16 cellular contexts compared by ENCODE assay signal in the genomic region with DNA sequence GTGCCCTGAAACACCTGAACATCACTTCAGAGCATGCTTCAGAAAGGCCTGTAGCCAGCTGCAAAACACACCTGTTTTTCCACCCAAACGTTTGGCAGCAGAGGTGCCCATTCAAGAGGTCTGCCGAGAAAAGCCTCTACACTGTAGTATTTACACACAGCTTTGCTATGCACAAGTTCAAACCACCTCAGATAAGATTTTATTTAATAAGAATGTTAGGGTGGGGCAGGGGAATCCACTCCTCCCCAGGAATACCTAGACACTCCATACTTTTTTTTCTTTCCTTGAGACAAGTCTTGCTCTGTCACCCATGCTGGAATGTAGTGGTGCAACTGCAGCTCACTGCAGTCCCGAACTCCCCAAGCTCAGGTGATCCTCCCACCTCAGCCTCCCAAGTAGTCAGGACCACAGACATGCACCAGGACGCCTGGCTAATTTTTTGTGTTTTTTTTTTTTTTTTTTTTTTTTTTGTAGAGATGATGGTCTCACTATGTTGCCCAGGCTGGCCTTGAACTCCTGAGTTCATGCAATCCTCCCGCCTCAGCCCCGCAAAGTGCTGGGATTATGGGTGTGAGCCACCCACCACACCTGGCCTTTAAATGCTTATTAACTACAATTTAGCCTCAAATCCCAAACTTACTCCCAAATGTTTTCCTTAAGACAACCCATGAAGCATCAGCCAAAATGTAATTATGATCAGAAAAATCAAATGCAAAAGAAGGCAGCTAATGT. TPM values are rescaled to one million over a fixed set of nuclear protein-coding genes. Genes with fewer than 3 reads are reported as not detected.
DNase-seq lines count a peak whose midpoint lies in the region; ATAC-seq and TF ChIP-seq lines count a peak whose summit lies in the region.
"Had no signal": no experiment of that assay in that cellular context is flagged by ENCODE, and none has a peak within 500 bp of the region (broad histone marks: within the 10 kb centered on the region; RNA-seq: fewer than 3 reads in every experiment).

No MANE protein-coding gene starts in this region.

- H4K20me1 ChIP-seq in PC-3 (ENCODE audit: low read length): peaks cover 6% of the 10 kb centered on the region
- H4K20me1 ChIP-seq in fibroblast of lung (ENCODE audit: control insufficient read depth, extremely low read depth, insufficient read depth, low read length): no peaks in the 10 kb centered on the region
- peaks cover 16% of the 10 kb centered on the region for H4K20me1 ChIP-seq in OCI-LY7 (ENCODE audit: insufficient read depth, low read length)

- H3K36me3 ChIP-seq in Caco-2 (ENCODE audit: control insufficient read depth, insufficient read depth, low read length) (no peaks in the 10 kb centered on the region), PC-3 (ENCODE audit: low read depth, low read length) (peaks cover 25% of the 10 kb centered on the region), fibroblast of lung (ENCODE audit: control insufficient read depth, insufficient read depth, low read length) (peaks cover 7% of the 10 kb centered on the region), gastrocnemius medialis (peaks cover 0 to 20% of the 10 kb centered on the region in 2 donors), OCI-LY7 (ENCODE audit: insufficient read depth, low read length) (peaks cover 64% of the 10 kb centered on the region)

- TF ChIP-seq CTCF in Caco-2 (IDR thresholded peaks at IDR 0.05; ENCODE audit: insufficient read depth in 1 of 2, low read depth in 1 of 2, low read length in 1 of 2, severe bottlenecking in 1 of 2, unreplicated experiment in 1 of 2) (no peak), PC-3 (conservative IDR thresholded peaks at IDR 0.05; ENCODE audit: low read depth, low read length) (no peak), fibroblast of lung (conservative IDR thresholded peaks at IDR 0.05 in 1 of 2, IDR thresholded peaks at IDR 0.05 in 1 of 2; ENCODE audit: low read depth in 1 of 2, low read length in 2 of 2) (no peak), gastrocnemius medialis (IDR thresholded peaks at IDR 0.05 in 4 of 5, conservative IDR thresholded peaks at IDR 0.05 in 1 of 5) (no peak), OCI-LY7 (conservative IDR thresholded peaks at IDR 0.05; ENCODE audit: low read length) (no peak)

- no TSS peak for BruUV-seq in Caco-2 (replicated peaks; lab: Mats Ljungman, UMichigan)
- no TSS peak for BruUV-seq in PC-3 (replicated peaks; lab: Mats Ljungman, UMichigan)
- BruUV-seq in OCI-LY7 (replicated peaks; lab: Mats Ljungman, UMichigan): no TSS peak

- DNase-seq in Caco-2 (peak in 1 of 2 experiments; percentile 49), PC-3 (peak; percentile 82), fibroblast of lung (ENCODE audit: low read depth in 2 of 2) (peak in 1 of 2 donors; percentile 84), gastrocnemius medialis (no peak), COR-L47 (lab: John Stamatoyannopoulos, UW) (no peak), OCI-LY7 (ENCODE audit: low spot score) (no peak), midbrain (lab: John Stamatoyannopoulos, UW) (no peak)
- DNase-seq: activated T-cell treated with anti-CD3 and anti-CD28 coated beads, Interleukin-2, amount 50 U/mL, for 72 hours; central memory CD4-positive, alpha-beta T cell; DMS153; islet precursor cell; NCI-H2081 treated with DMSO at 0.1 percent for 48 hours; testis had no signal

- no peaks in the 10 kb centered on the region for H3K9me2 ChIP-seq in PC-3 (replicated peaks; ENCODE audit: low read length)
- no peaks in the 10 kb centered on the region for H3K9me2 ChIP-seq in OCI-LY7 (ENCODE audit: insufficient read depth, low read length)

- intact Hi-C loops in Caco-2 (cut with micrococcal nuclease; ENCODE audit: unreplicated experiment): loop anchor here (2.0 kb wide), 1 partner anchor 23 kb away; no protein-coding TSS in a partner anchor
- intact Hi-C loops in PC-3 (cut with micrococcal nuclease): loop anchor here (5.0 kb wide), 1 partner anchor 120 kb away; no protein-coding TSS in a partner anchor
- intact Hi-C loops in gastrocnemius medialis (cut with DNase I; ENCODE audit: low total_unique reads): no loop called here
- intact Hi-C loops in OCI-LY7 (cut with micrococcal nuclease; ENCODE audit: unreplicated experiment): no loop called here

- H3K27me3 ChIP-seq in Caco-2 (replicated peaks; ENCODE audit: control insufficient read depth, insufficient read depth, low read length): no peaks in the 10 kb centered on the region
- H3K27me3 ChIP-seq in PC-3 (ENCODE audit: low read length): no peaks in the 10 kb centered on the region
- H3K27me3 ChIP-seq in fibroblast of lung (ENCODE audit: control insufficient read depth, insufficient read depth, low read length): no peaks in the 10 kb centered on the region
- no peaks in the 10 kb centered on the region for H3K27me3 ChIP-seq in gastrocnemius medialis
- H3K27me3 ChIP-seq: testis had no signal

- H3K4me3 Mint-ChIP-seq in Caco-2 (ENCODE audit: unreplicated experiment): no peak overlapping the region
- H3K4me3 Mint-ChIP-seq: activated T-cell treated with anti-CD3 and anti-CD28 coated beads, Interleukin-2, amount 50 U/mL, for 72 hours had no signal

- in situ Hi-C loops in gastrocnemius medialis (cut with MboI; ENCODE audit: low sequenced_read_pairs in 4 of 4): loop anchor here in 1 of 4 donors (25.0 kb wide), 1 partner anchor 120 kb away; a partner anchor contains a TSS

- H3K27ac ChIP-seq in PC-3 (ENCODE audit: low read length) (peak overlapping the region; percentile 93), fibroblast of lung (ENCODE audit: insufficient read depth, low read length) (peak overlapping the region; percentile 72), gastrocnemius medialis (peak overlapping the region; percentile 93 to 100 (median 98)), OCI-LY7 (ENCODE audit: low read depth, low read length, poor library complexity, severe bottlenecking) (no peak overlapping the region)
- H3K27ac ChIP-seq: testis, VCaP had no signal

- CTCF ChIA-PET in Caco-2 (lab: Charles Lee): interaction anchor here (0.7 to 1.4 kb wide), 5 partner anchors 10 to 137 kb away, joined by 3 to 4 read pairs (median 3); a partner anchor contains a TSS
- CTCF ChIA-PET in PC-3 (lab: Charles Lee): no interaction called here
- CTCF ChIA-PET in OCI-LY7 (lab: Charles Lee; ENCODE audit: unreplicated experiment): no interaction called here

- H3K79me2 ChIP-seq in PC-3 (ENCODE audit: low read length) (peaks cover 93% of the 10 kb centered on the region), fibroblast of lung (ENCODE audit: control insufficient read depth, insufficient read depth, low read length) (peaks cover 70% of the 10 kb centered on the region), OCI-LY7 (ENCODE audit: insufficient read depth, low read depth, low read length) (peaks cover 73% of the 10 kb centered on the region)

- no peak for TF ChIP-seq POLR2A in gastrocnemius medialis (IDR thresholded peaks at IDR 0.05)

- H3K27me3 Mint-ChIP-seq in Caco-2 (ENCODE audit: insufficient read depth, unreplicated experiment): no peaks in the 10 kb centered on the region

- H3K4me3 ChIP-seq in Caco-2 (ENCODE audit: low read depth, low read length) (no peak overlapping the region), PC-3 (ENCODE audit: low read length) (peak overlapping the region; percentile 49; the same call in 1 of the 2 replicates), fibroblast of lung (replicated peaks in 1 of 4; ENCODE audit: control extremely low read depth in 1 of 4, insufficient read depth in 1 of 4, low read depth in 3 of 4, low read length in 4 of 4) (no peak overlapping the region), gastrocnemius medialis (no peak overlapping the region), OCI-LY7 (ENCODE audit: low read depth, low read length, poor library complexity, severe bottlenecking) (no peak overlapping the region)
- H3K4me3 ChIP-seq: testis had no signal

- H3K4me1 ChIP-seq in Caco-2: peaks cover 24% of the 10 kb centered on the region
- H3K4me1 ChIP-seq in PC-3 (ENCODE audit: insufficient read depth, low read length): peaks cover 70% of the 10 kb centered on the region
- H3K4me1 ChIP-seq in fibroblast of lung (ENCODE audit: control insufficient read depth, extremely low read depth, insufficient read depth, low read length): peaks cover 18% of the 10 kb centered on the region
- peaks cover 77 to 85% of the 10 kb centered on the region in 2 donors for H3K4me1 ChIP-seq in gastrocnemius medialis
- peaks cover 13% of the 10 kb centered on the region for H3K4me1 ChIP-seq in OCI-LY7 (ENCODE audit: insufficient read depth, low read length, poor library complexity, severe bottlenecking)

- H3K4me2 ChIP-seq in PC-3 (ENCODE audit: low read length) (peak overlapping the region; percentile 78), fibroblast of lung (ENCODE audit: extremely low read depth, insufficient read depth, low read length) (peak overlapping the region; percentile 80), OCI-LY7 (ENCODE audit: low read length) (no peak overlapping the region)

- H3K9me3 ChIP-seq in Caco-2: no peaks in the 10 kb centered on the region
- no peaks in the 10 kb centered on the region for H3K9me3 ChIP-seq in PC-3 (ENCODE audit: low read length)
- H3K9me3 ChIP-seq in fibroblast of lung (ENCODE audit: control insufficient read depth, insufficient read depth, low read depth, low read length): no peaks in the 10 kb centered on the region
- H3K9me3 ChIP-seq in gastrocnemius medialis: no peaks in the 10 kb centered on the region
- no peaks in the 10 kb centered on the region for H3K9me3 ChIP-seq in OCI-LY7 (ENCODE audit: low read length)
- H3K9me3 ChIP-seq: testis had no signal

- ATAC-seq in PC-3 (peak; percentile 39), gastrocnemius medialis (no peak), HG03108 (IDR thresholded peaks at IDR 0.05; ENCODE audit: unreplicated experiment) (no peak)
- ATAC-seq: activated T-cell treated with anti-CD3 and anti-CD28 coated beads, Interleukin-2, amount 50 U/mL, for 72 hours; Panc1 had no signal

- peaks cover 14% of the 10 kb centered on the region for H3F3A ChIP-seq in PC-3 (ENCODE audit: low read length, unreplicated experiment)

- H3K9ac ChIP-seq in PC-3 (ENCODE audit: low read length) (peak overlapping the region; percentile 66), fibroblast of lung (ENCODE audit: insufficient read depth, low read length) (no peak overlapping the region)

- peaks cover 26% of the 10 kb centered on the region for H3K4me1 Mint-ChIP-seq in Caco-2 (ENCODE audit: low read depth, unreplicated experiment)

- peak overlapping the region; percentile 19 for H3K27ac Mint-ChIP-seq in Caco-2 (ENCODE audit: unreplicated experiment)
- H3K27ac Mint-ChIP-seq: activated T-cell treated with anti-CD3 and anti-CD28 coated beads, Interleukin-2, amount 50 U/mL, for 72 hours had no signal

- POLR2A ChIA-PET in Caco-2 (lab: Charles Lee) (no interaction called here), PC-3 (lab: Charles Lee; ENCODE audit: unreplicated experiment) (no interaction called here), OCI-LY7 (lab: Charles Lee) (no interaction called here)

- H2AFZ ChIP-seq in PC-3 (ENCODE audit: low read length) (no peak overlapping the region), fibroblast of lung (ENCODE audit: low read length) (no peak overlapping the region), OCI-LY7 (ENCODE audit: low read length) (no peak overlapping the region)

- H3K36me3 Mint-ChIP-seq in Caco-2 (ENCODE audit: insufficient read depth, unreplicated experiment): peaks cover 32% of the 10 kb centered on the region

- H3K9me3 Mint-ChIP-seq in Caco-2 (ENCODE audit: unreplicated experiment): no peaks in the 10 kb centered on the region
- H3K9me3 Mint-ChIP-seq: activated T-cell treated with anti-CD3 and anti-CD28 coated beads, Interleukin-2, amount 50 U/mL, for 72 hours had no signal

RNA-seq across cellular contexts. Expression of a gene that starts 9.7 kb away (rescaled TPM):
- total RNA-seq in Caco-2 (2022) (87.6 and 92.2 TPM in 2 replicates), PC-3 (2014; rRNA removed) (164 and 192 TPM in 2 replicates), fibroblast of lung (53.7 and 60.6 TPM in 2 replicates), gastrocnemius medialis (100 to 1,000 TPM; 100 to 180 (median 152) TPM), OCI-LY7 (2022) (42.8 and 51.3 TPM in 2 replicates)
- 36.2 and 51.9 TPM in 2 replicates for polyA plus RNA-seq in fibroblast of lung
- 64.9 and 96.3 TPM in 2 replicates for polyA plus RNA-seq in fibroblast of lung (2012)
- 13.2 and 13.9 TPM in 2 replicates for polyA minus RNA-seq in fibroblast of lung (ENCODE audit: low replicate concordance)
- total RNA-seq in OCI-LY7 (2014; rRNA removed; shearing (Covaris generic)): 87.2 and 97.8 TPM in 2 replicates

RNA-seq across cellular contexts. Expression of a gene that starts 9.8 kb away (rescaled TPM):
- 28.2 and 28.4 TPM in 2 replicates for total RNA-seq in Caco-2 (2022)
- total RNA-seq in PC-3 (2014; rRNA removed): 23.6 and 26.9 TPM in 2 replicates
- 22.9 and 42.1 TPM in 2 replicates for total RNA-seq in fibroblast of lung
- polyA plus RNA-seq in fibroblast of lung: 32.2 and 47.6 TPM in 2 replicates
- 22.8 and 29.5 TPM in 2 replicates for polyA plus RNA-seq in fibroblast of lung (2012)
- polyA minus RNA-seq in fibroblast of lung (ENCODE audit: low replicate concordance): 126 and 162 TPM in 2 replicates
- 10 to 100 TPM; 27.2 to 71.9 (median 43.7) TPM for total RNA-seq in gastrocnemius medialis
- total RNA-seq in OCI-LY7 (2014; rRNA removed; shearing (Covaris generic)): 3.7 and 5.4 TPM in 2 replicates
- total RNA-seq in OCI-LY7 (2022): 10.0 and 10.2 TPM in 2 replicates

RNA-seq across cellular contexts. Expression of a gene that starts 41.1 kb away (rescaled TPM):
- total RNA-seq in Caco-2 (2022) (not detected in 2 replicates), PC-3 (2014; rRNA removed) (not detected in 2 replicates), fibroblast of lung (not detected in 2 replicates), gastrocnemius medialis (under 1 TPM in 1 of 4 donors, not detected in 3; 0.42 TPM), OCI-LY7 (2022) (not detected in 2 replicates)
- not detected in 2 replicates for polyA plus RNA-seq in fibroblast of lung
- polyA plus RNA-seq in fibroblast of lung (2012): 0.07 TPM in 1 of 2 replicates, not detected in the other
- 0.44 TPM in 1 of 2 replicates, not detected in the other for polyA minus RNA-seq in fibroblast of lung (ENCODE audit: low replicate concordance)
- total RNA-seq in OCI-LY7 (2014; rRNA removed; shearing (Covaris generic)): not detected in 2 replicates

Comparison
In these comparisons a context has a peak if more than half of its experiments do, and no peak if none do; other contexts are left out.
1. intact Hi-C loops: an anchor here in Caco-2 (2.0 kb wide) and PC-3 (5.0 kb wide); none called in gastrocnemius medialis and OCI-LY7.